In genomic region chr2:26989156-26989555, GRCh38 we compare ENCODE assay signal across 16 cellular contexts. TPM values are rescaled to one million over a fixed set of nuclear protein-coding genes. Genes with fewer than 3 reads are reported as not detected.
DNase-seq lines count a peak whose midpoint lies in the region; ATAC-seq lines count a peak whose summit lies in the region.
"Had no signal": no experiment of that assay in that cellular context is flagged by ENCODE, and none has a peak within 500 bp of the region (broad histone marks: within the 10 kb centered on the region; RNA-seq: fewer than 3 reads in every experiment).

No MANE protein-coding gene starts in this region.

- DNase-seq in ELR (ENCODE audit: low read depth) (peak; percentile 47), SK-MEL-5 (ENCODE audit: low read depth, low spot score) (peak; percentile 60), dedifferentiated amniotic fluid mesenchymal stem cell (ENCODE audit: extremely low spot score) (peak; percentile 19), renal cortical epithelial cell (ENCODE audit: low read depth) (peak; percentile 58), GOT3 (lab: John Stamatoyannopoulos, UW) (no peak), NCI-H146 (lab: John Stamatoyannopoulos, UW) (no peak)
- DNase-seq: activated CD4-positive, CD25-positive, alpha-beta regulatory T cell treated with anti-CD3 and anti-CD28 coated beads, Interleukin-2, amount 50 U/mL, for 72 hours; activated naive CD4-positive, alpha-beta T cell treated with anti-CD3 and anti-CD28 coated beads, Interleukin-2, amount 50 U/mL, for 16 hours; activated T-cell treated with anti-CD3 and anti-CD28 coated beads, Interleukin-2, amount 50 U/mL, for 4 hours; COR-L47; Kasumi-1; left ventricle myocardium inferior; mucosa of descending colon; NCI-H1105; NCI-H69 had no signal

- in situ Hi-C loops in SK-MEL-5 (cut with HindIII; ENCODE audit: low pct_unique_long_range_greater_than_20kb, low sequenced_read_pairs) = no loop called here

- no peak for ATAC-seq in GM18909 (IDR thresholded peaks at IDR 0.05; ENCODE audit: poor library complexity, unreplicated experiment)
- ATAC-seq: activated T-cell treated with anti-CD3 and anti-CD28 coated beads, Interleukin-2, amount 50 U/mL, for 4 hours; mucosa of descending colon had no signal

RNA-seq across cellular contexts. Expression of gene MAPRE3, which starts 18.7 kb away (rescaled TPM):
- 3.5 and 4.0 TPM in 2 replicates for total RNA-seq in SK-MEL-5 (2014; rRNA removed; shearing (Covaris generic))
- polyA plus RNA-seq in SK-MEL-5 (2015; cell fraction: cytosol; rRNA removed) = 17.5 and 24.6 TPM in 2 replicates
- 34.3 and 52.2 TPM in 2 replicates for polyA plus RNA-seq in SK-MEL-5 (2015; cell fraction: nucleus; rRNA removed)
- total RNA-seq in renal cortical epithelial cell = 1.6 and 6.5 TPM in 2 replicates

RNA-seq across cellular contexts. Expression of gene TMEM214, which starts 43.6 kb away (rescaled TPM):
- total RNA-seq in SK-MEL-5 (2014; rRNA removed; shearing (Covaris generic)) = 76.8 and 88.5 TPM in 2 replicates
- polyA plus RNA-seq in SK-MEL-5 (2015; cell fraction: cytosol; rRNA removed) = 136 and 152 TPM in 2 replicates
- 270 and 304 TPM in 2 replicates for polyA plus RNA-seq in SK-MEL-5 (2015; cell fraction: nucleus; rRNA removed)
- total RNA-seq in renal cortical epithelial cell = 16.8 and 29.3 TPM in 2 replicates

Comparison
In these comparisons a context has a peak if more than half of its experiments do, and no peak if none do; other contexts are left out.
1. DNase-seq: peak in ELR (single experiment), SK-MEL-5 (single experiment), dedifferentiated amniotic fluid mesenchymal stem cell (single experiment) and renal cortical epithelial cell (single experiment); none in GOT3 (single experiment) and NCI-H146 (single experiment).